ENCODE assay signal across 1 cellular context in genomic region chr22:41946360-41947180, GRCh38.
A peak's percentile ranks its signal among the peaks of the same experiment; 100 is the strongest.
TF ChIP-seq lines count a peak whose summit lies in the region.

A gene with protein sequence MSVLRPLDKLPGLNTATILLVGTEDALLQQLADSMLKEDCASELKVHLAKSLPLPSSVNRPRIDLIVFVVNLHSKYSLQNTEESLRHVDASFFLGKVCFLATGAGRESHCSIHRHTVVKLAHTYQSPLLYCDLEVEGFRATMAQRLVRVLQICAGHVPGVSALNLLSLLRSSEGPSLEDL (minus strand): TSS chr22:41947152. CDS start chr22:41947076, 76 bp downstream.

TF ChIP-seq in HepG2, 621 proteins besides CTCF, POLR2A, EP300 and RAD21 (continued from another document and continues in another):
- TF ChIP-seq ZNF746 (CRISPR knock-in tag; IDR thresholded peaks at IDR 0.05), result peak; percentile 74; the same call in 1 of the 2 replicates
- peak; percentile 91 for TF ChIP-seq NCOA1 (CRISPR knock-in tag; IDR thresholded peaks at IDR 0.05)
- peak; percentile 57; the same call in 1 of the 2 replicates for TF ChIP-seq ESRRA (CRISPR knock-in tag; IDR thresholded peaks at IDR 0.05; ENCODE audit: low read depth)
- peak; percentile 71; the same call in 1 of the 2 replicates for TF ChIP-seq ZNF501 (CRISPR knock-in tag; IDR thresholded peaks at IDR 0.05)
- peak; percentile 92 for TF ChIP-seq ZSCAN20 (CRISPR knock-in tag; IDR thresholded peaks at IDR 0.05; ENCODE audit: borderline replicate concordance)
- no peak for TF ChIP-seq FOXA1 (IDR thresholded peaks at IDR 0.05)
- 0 out of 2 replicates have a peak, but pooled peaks have one; percentile 28 for TF ChIP-seq FOXA1 (CRISPR knock-in tag; IDR thresholded peaks at IDR 0.05)
- TF ChIP-seq DNMT3B (CRISPR knock-in tag; conservative IDR thresholded peaks at IDR 0.05), result 0 out of 2 replicates have a peak, but pooled peaks have one; percentile 62
- peak; percentile 72; the same call in 1 of the 2 replicates for TF ChIP-seq ZSCAN22 (CRISPR knock-in tag; IDR thresholded peaks at IDR 0.05)
- 0 out of 2 replicates have a peak, but pooled peaks have one; percentile 34 for TF ChIP-seq ZNF331 (CRISPR knock-in tag; IDR thresholded peaks at IDR 0.05)
- TF ChIP-seq ZNF660 (CRISPR knock-in tag; IDR thresholded peaks at IDR 0.05; ENCODE audit: borderline replicate concordance, low read depth), result no peak
- peak; percentile 81 for TF ChIP-seq ZNF605 (CRISPR knock-in tag; IDR thresholded peaks at IDR 0.05)
- TF ChIP-seq DNMT1 (CRISPR knock-in tag; IDR thresholded peaks at IDR 0.05), result no peak
- peak; percentile 56; the same call in 1 of the 2 replicates for TF ChIP-seq ZNF234 (CRISPR knock-in tag; conservative IDR thresholded peaks at IDR 0.05)
- no peak for TF ChIP-seq ZNF652 (CRISPR knock-in tag; IDR thresholded peaks at IDR 0.05; ENCODE audit: borderline replicate concordance, low read depth)
- TF ChIP-seq, protein P1, sequence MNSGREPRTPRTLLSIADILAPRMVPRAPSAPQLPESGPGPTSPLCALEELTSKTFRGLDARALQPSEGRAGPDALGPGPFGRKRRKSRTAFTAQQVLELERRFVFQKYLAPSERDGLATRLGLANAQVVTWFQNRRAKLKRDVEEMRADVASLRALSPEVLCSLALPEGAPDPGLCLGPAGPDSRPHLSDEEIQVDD (CRISPR knock-in tag; IDR thresholded peaks at IDR 0.05; ENCODE audit: borderline replicate concordance), result peak; percentile 38; the same call in 1 of the 2 replicates
- TF ChIP-seq CREM (IDR thresholded peaks at IDR 0.05), result peak; percentile 49; the same call in 1 of the 2 replicates
- no peak for TF ChIP-seq CREM (CRISPR knock-in tag; IDR thresholded peaks at IDR 0.05)
- TF ChIP-seq CAMTA2 (CRISPR knock-in tag; IDR thresholded peaks at IDR 0.05; ENCODE audit: borderline replicate concordance), result peak; percentile 73; the same call in 1 of the 2 replicates
- no peak for TF ChIP-seq ZNF281 (CRISPR knock-in tag; IDR thresholded peaks at IDR 0.05; ENCODE audit: borderline replicate concordance)
- no peak for TF ChIP-seq ZNF205 (CRISPR knock-in tag; IDR thresholded peaks at IDR 0.05)
- no peak for TF ChIP-seq RFX3 (CRISPR knock-in tag; IDR thresholded peaks at IDR 0.05)
- TF ChIP-seq SNAPC4 (CRISPR knock-in tag; IDR thresholded peaks at IDR 0.05), result peak; percentile 89
- TF ChIP-seq DMAP1 (CRISPR knock-in tag; IDR thresholded peaks at IDR 0.05), result peak; percentile 93
- TF ChIP-seq HES4 (CRISPR knock-in tag; IDR thresholded peaks at IDR 0.05; ENCODE audit: borderline replicate concordance), result peak; percentile 37; the same call in 1 of the 2 replicates
- no peak for TF ChIP-seq BCL6 (CRISPR knock-in tag; IDR thresholded peaks at IDR 0.05)
- no peak for TF ChIP-seq ZNF296 (CRISPR knock-in tag; conservative IDR thresholded peaks at IDR 0.05)
- 0 out of 2 replicates have a peak, but pooled peaks have one; percentile 39 for TF ChIP-seq CREBL2 (CRISPR knock-in tag; IDR thresholded peaks at IDR 0.05; ENCODE audit: borderline replicate concordance)
- TF ChIP-seq MAF1 (CRISPR knock-in tag; IDR thresholded peaks at IDR 0.05; ENCODE audit: borderline replicate concordance), result 0 out of 2 replicates have a peak, but pooled peaks have one; percentile 67
- no peak for TF ChIP-seq NBN (conservative IDR thresholded peaks at IDR 0.05)
- peak; percentile 36; the same call in 1 of the 2 replicates for TF ChIP-seq BRCA1 (CRISPR knock-in tag; IDR thresholded peaks at IDR 0.05)
- TF ChIP-seq, protein P2, sequence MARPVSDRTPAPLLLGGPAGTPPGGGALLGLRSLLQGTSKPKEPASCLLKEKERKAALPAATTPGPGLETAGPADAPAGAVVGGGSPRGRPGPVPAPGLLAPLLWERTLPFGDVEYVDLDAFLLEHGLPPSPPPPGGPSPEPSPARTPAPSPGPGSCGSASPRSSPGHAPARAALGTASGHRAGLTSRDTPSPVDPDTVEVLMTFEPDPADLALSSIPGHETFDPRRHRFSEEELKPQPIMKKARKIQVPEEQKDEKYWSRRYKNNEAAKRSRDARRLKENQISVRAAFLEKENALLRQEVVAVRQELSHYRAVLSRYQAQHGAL (CRISPR knock-in tag; IDR thresholded peaks at IDR 0.05; ENCODE audit: not compliant biosample characterization), result peak; percentile 22
- TF ChIP-seq YY1 (IDR thresholded peaks at IDR 0.05; ENCODE audit: insufficient read depth, insufficient replicate concordance, low read depth, low read length), result peak; percentile 87
- TF ChIP-seq MBD4 (IDR thresholded peaks at IDR 0.05; ENCODE audit: borderline replicate concordance, low read length), result no peak
- TF ChIP-seq, protein P3, sequence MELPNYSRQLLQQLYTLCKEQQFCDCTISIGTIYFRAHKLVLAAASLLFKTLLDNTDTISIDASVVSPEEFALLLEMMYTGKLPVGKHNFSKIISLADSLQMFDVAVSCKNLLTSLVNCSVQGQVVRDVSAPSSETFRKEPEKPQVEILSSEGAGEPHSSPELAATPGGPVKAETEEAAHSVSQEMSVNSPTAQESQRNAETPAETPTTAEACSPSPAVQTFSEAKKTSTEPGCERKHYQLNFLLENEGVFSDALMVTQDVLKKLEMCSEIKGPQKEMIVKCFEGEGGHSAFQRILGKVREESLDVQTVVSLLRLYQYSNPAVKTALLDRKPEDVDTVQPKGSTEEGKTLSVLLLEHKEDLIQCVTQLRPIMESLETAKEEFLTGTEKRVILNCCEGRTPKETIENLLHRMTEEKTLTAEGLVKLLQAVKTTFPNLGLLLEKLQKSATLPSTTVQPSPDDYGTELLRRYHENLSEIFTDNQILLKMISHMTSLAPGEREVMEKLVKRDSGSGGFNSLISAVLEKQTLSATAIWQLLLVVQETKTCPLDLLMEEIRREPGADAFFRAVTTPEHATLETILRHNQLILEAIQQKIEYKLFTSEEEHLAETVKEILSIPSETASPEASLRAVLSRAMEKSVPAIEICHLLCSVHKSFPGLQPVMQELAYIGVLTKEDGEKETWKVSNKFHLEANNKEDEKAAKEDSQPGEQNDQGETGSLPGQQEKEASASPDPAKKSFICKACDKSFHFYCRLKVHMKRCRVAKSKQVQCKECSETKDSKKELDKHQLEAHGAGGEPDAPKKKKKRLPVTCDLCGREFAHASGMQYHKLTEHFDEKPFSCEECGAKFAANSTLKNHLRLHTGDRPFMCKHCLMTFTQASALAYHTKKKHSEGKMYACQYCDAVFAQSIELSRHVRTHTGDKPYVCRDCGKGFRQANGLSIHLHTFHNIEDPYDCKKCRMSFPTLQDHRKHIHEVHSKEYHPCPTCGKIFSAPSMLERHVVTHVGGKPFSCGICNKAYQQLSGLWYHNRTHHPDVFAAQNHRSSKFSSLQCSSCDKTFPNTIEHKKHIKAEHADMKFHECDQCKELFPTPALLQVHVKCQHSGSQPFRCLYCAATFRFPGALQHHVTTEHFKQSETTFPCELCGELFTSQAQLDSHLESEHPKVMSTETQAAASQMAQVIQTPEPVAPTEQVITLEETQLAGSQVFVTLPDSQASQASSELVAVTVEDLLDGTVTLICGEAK (IDR thresholded peaks at IDR 0.05), result no peak
- TF ChIP-seq, protein P3 (CRISPR knock-in tag; IDR thresholded peaks at IDR 0.05), result peak; percentile 56; the same call in 1 of the 2 replicates
- no peak for TF ChIP-seq CBX2 (IDR thresholded peaks at IDR 0.05; ENCODE audit: low read depth, low read length)
- TF ChIP-seq CBX2 (CRISPR knock-in tag; IDR thresholded peaks at IDR 0.05; ENCODE audit: low read depth), result no peak
- peak; percentile 69; the same call in 1 of the 2 replicates for TF ChIP-seq ZNF572 (CRISPR knock-in tag; IDR thresholded peaks at IDR 0.05)
- no peak for TF ChIP-seq ZNF569 (CRISPR knock-in tag; IDR thresholded peaks at IDR 0.05; ENCODE audit: borderline replicate concordance)
- no peak; the same call in 1 of the 2 replicates for TF ChIP-seq PCBP1 (IDR thresholded peaks at IDR 0.05; ENCODE audit: borderline replicate concordance, low read depth, low read length)
- TF ChIP-seq ZNF10 (CRISPR knock-in tag; IDR thresholded peaks at IDR 0.05; ENCODE audit: borderline replicate concordance, low read depth), result no peak
- TF ChIP-seq, protein P4, sequence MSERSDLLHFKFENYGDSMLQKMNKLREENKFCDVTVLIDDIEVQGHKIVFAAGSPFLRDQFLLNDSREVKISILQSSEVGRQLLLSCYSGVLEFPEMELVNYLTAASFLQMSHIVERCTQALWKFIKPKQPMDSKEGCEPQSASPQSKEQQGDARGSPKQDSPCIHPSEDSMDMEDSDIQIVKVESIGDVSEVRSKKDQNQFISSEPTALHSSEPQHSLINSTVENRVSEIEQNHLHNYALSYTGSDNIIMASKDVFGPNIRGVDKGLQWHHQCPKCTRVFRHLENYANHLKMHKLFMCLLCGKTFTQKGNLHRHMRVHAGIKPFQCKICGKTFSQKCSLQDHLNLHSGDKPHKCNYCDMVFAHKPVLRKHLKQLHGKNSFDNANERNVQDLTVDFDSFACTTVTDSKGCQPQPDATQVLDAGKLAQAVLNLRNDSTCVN (CRISPR knock-in tag; IDR thresholded peaks at IDR 0.05; ENCODE audit: borderline replicate concordance), result no peak
